In the genomic region with DNA sequence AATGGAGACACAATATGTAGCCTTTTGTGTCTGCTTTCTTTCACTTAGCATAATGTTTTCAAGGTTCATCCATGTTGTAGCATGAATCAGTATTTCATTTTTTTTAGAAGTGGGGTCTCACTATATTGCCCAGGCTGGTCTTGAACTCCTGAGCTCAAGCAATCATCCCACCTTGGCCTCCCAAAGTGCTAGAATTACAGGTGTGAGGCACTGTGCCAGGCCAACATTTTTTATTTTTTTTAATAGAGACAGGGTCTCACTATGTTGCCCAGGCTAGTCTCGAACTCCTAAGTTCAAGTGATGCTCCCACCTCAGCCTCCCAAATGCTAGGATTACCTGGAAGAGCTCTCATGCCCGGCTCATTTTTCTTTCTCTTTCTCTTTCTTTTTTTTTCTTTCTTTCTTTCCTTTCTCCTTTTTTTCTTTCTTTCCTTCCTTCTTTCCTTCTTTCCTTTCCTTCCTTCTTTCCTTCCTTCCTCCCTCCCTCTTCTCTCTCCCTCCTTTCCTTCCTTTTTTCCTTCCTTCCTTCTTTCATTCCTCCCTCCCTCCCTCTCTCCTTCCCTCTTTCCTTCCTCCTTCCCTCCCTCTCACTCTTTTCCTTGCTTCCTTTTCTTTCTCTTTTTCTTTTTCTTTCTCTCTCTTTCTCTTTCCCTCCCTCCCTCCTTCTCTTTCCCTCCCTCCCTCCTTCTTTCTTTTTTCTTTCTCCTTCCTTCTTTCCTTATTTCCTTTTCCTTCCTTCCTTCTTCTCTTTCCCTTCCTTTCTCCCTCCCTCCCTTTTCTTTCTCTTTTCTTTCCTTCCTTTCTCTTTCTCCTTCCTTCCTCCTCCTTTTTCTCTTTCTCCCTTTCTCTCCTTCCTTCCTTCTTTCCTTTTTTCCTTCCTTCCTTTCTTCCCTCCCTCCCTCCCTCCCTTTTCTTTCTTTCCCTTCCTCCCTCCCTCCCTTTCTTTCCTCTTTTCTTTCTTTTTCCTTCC, we compare ENCODE assay signal across 2 cellular contexts.
A peak's percentile ranks its signal among the peaks of the same experiment; 100 is the strongest.
TF ChIP-seq lines count a peak whose summit lies in the region.

No MANE protein-coding gene starts in this region.

TF ChIP-seq in HEK293, 187 proteins besides CTCF, POLR2A, EP300 and RAD21:
- TF ChIP-seq PRDM1 (tag by site-specific recombination; IDR thresholded peaks at IDR 0.05) (peak; percentile 98), ZNF366 (tag by site-specific recombination; conservative IDR thresholded peaks at IDR 0.05) (peak; percentile 98), ZNF175 (tag by site-specific recombination; IDR thresholded peaks at IDR 0.05) (no peak), ZNF433 (tag by site-specific recombination; IDR thresholded peaks at IDR 0.05; ENCODE audit: low read depth) (peak; percentile 13; the same call in 1 of the 2 replicates), ZNF10 (tag by site-specific recombination; IDR thresholded peaks at IDR 0.05) (no peak), ZNF121 (tag by site-specific recombination; IDR thresholded peaks at IDR 0.05) (peak; percentile 92)
- TF ChIP-seq, protein P1, sequence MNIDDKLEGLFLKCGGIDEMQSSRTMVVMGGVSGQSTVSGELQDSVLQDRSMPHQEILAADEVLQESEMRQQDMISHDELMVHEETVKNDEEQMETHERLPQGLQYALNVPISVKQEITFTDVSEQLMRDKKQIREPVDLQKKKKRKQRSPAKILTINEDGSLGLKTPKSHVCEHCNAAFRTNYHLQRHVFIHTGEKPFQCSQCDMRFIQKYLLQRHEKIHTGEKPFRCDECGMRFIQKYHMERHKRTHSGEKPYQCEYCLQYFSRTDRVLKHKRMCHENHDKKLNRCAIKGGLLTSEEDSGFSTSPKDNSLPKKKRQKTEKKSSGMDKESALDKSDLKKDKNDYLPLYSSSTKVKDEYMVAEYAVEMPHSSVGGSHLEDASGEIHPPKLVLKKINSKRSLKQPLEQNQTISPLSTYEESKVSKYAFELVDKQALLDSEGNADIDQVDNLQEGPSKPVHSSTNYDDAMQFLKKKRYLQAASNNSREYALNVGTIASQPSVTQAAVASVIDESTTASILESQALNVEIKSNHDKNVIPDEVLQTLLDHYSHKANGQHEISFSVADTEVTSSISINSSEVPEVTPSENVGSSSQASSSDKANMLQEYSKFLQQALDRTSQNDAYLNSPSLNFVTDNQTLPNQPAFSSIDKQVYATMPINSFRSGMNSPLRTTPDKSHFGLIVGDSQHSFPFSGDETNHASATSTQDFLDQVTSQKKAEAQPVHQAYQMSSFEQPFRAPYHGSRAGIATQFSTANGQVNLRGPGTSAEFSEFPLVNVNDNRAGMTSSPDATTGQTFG (tag by site-specific recombination; IDR thresholded peaks at IDR 0.05; ENCODE audit: borderline replicate concordance) = no peak

TF ChIP-seq in K562, 482 proteins besides CTCF, POLR2A, EP300 and RAD21:
- no peak for TF ChIP-seq HNRNPH1 (optimal IDR thresholded peaks at IDR 0.05; ENCODE audit: low read depth, low read length)
- TF ChIP-seq, protein P2, sequence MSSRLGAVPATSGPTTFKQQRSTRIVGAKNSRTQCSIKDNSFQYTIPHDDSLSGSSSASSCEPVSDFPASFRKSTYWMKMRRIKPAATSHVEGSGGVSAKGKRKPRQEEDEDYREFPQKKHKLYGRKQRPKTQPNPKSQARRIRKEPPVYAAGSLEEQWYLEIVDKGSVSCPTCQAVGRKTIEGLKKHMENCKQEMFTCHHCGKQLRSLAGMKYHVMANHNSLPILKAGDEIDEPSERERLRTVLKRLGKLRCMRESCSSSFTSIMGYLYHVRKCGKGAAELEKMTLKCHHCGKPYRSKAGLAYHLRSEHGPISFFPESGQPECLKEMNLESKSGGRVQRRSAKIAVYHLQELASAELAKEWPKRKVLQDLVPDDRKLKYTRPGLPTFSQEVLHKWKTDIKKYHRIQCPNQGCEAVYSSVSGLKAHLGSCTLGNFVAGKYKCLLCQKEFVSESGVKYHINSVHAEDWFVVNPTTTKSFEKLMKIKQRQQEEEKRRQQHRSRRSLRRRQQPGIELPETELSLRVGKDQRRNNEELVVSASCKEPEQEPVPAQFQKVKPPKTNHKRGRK (tag; IDR thresholded peaks at IDR 0.05) = peak; percentile 92
- TF ChIP-seq, protein P3, sequence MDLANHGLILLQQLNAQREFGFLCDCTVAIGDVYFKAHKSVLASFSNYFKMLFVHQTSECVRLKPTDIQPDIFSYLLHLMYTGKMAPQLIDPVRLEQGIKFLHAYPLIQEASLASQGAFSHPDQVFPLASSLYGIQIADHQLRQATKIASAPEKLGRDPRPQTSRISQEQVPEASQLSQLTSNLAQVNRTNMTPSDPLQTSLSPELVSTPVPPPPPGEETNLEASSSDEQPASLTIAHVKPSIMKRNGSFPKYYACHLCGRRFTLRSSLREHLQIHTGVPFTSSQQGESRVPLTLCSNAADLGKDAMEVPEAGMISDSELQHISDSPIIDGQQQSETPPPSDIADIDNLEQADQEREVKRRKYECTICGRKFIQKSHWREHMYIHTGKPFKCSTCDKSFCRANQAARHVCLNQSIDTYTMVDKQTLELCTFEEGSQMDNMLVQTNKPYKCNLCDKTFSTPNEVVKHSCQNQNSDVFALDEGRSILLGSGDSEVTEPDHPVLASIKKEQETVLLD (IDR thresholded peaks at IDR 0.05) = 0 out of 2 replicates have a peak, but pooled peaks have one; percentile 26
- TF ChIP-seq RBM25 (IDR thresholded peaks at IDR 0.05; ENCODE audit: low read depth, low read length, severe bottlenecking) = peak; percentile 39
- peak; percentile 87 for TF ChIP-seq ZNF121 (CRISPR knock-in tag; conservative IDR thresholded peaks at IDR 0.05)
- TF ChIP-seq CCNT2 (IDR thresholded peaks at IDR 0.05; ENCODE audit: borderline replicate concordance, extremely low read depth, insufficient read length, low read depth, low read length) = no peak
- peak; percentile 57; the same call in 1 of the 2 replicates for TF ChIP-seq MTA1 (IDR thresholded peaks at IDR 0.05; ENCODE audit: borderline replicate concordance)
